Comparison of ENCODE assay signal across 8 cellular contexts in the genomic region with DNA sequence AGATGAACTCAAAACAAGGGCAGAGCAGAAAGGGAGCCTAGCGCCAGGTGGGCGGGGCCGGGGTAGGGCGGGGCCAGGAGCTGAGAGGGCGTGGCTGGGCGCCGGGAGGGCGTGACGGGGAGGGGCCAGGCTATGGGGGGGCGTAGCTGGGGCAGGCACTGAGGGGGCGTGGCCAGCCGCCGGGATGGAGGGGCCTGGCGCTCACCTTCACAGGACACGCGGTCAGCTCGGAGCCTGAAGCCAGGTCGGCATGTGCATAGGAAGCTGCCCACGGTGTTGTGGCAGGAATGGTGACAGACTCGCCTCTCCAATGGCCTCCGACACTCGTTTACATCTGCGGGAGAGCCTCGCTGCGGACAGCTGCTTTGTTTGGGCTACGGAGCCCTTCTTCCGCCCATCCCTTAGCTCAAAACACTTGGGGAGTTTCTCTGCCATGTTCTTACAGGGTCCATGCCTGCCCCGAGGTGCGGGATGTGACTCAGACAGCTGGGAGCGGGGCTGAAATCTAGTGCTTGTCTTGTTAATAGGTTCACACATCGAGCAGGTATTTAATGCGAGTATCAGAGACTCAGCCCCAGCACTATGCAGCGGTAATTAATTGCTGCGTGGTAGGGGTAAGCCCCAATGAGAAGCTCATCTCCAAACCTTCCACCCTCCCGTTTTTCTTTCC.
DNase-seq lines count a peak whose midpoint lies in the region; ATAC-seq and TF ChIP-seq lines count a peak whose summit lies in the region.

No MANE protein-coding gene starts in this region.

- H3K4me1 Mint-ChIP-seq in memory B cell, result no peaks in the 10 kb centered on the region

- H3K4me3 Mint-ChIP-seq in memory B cell, result no peak overlapping the region

- no peak for TF ChIP-seq CTCF in astrocyte of the spinal cord (IDR thresholded peaks at IDR 0.05; ENCODE audit: low read depth, low read length)

- DNase-seq in D341Med (ENCODE audit: low spot score) (peak; percentile 61), NCI-H2029 treated with DMSO at 0.1 percent for 48 hours (lab: John Stamatoyannopoulos, UW) (peak; percentile 50), astrocyte of the spinal cord (ENCODE audit: low read depth, low spot score) (peak; percentile 32), memory B cell (ENCODE audit: low spot score in 2 of 2) (no peak), midbrain (lab: John Stamatoyannopoulos, UW) (no peak)
- DNase-seq in activated CD4-positive, CD25-positive, alpha-beta regulatory T cell treated with anti-CD3 and anti-CD28 coated beads, Interleukin-2, amount 50 U/mL, for 72 hours, result no peak

- in situ Hi-C loops in astrocyte of the spinal cord (cut with HindIII; ENCODE audit: low sequenced_read_pairs), result no loop called here

- no peak overlapping the region for H3K4me3 ChIP-seq in astrocyte of the spinal cord (ENCODE audit: low read depth, low read length)

- peaks cover 2% of the 10 kb centered on the region for H3K36me3 Mint-ChIP-seq in memory B cell

- H3K27ac Mint-ChIP-seq in memory B cell, result no peak overlapping the region

- H3K9me3 Mint-ChIP-seq in memory B cell, result peaks cover 2% of the 10 kb centered on the region

- H3K27me3 Mint-ChIP-seq in memory B cell, result no peaks in the 10 kb centered on the region

- ATAC-seq in memory B cell (ENCODE audit: low read depth) (peak; percentile 56), GM19328 (IDR thresholded peaks at IDR 0.05; ENCODE audit: unreplicated experiment) (no peak), HG03108 (IDR thresholded peaks at IDR 0.05; ENCODE audit: unreplicated experiment) (no peak)

Comparison
In these comparisons a context has a peak if more than half of its experiments do, and no peak if none do; other contexts are left out.
1. DNase-seq: peak in D341Med (single experiment), NCI-H2029 treated with DMSO at 0.1 percent for 48 hours (single experiment) and astrocyte of the spinal cord (single experiment); none in memory B cell (0 of 2), midbrain (single experiment) and activated CD4-positive, CD25-positive, alpha-beta regulatory T cell treated with anti-CD3 and anti-CD28 coated beads, Interleukin-2, amount 50 U/mL, for 72 hours (single experiment).